12 cellular contexts compared by ENCODE assay signal in the genomic region with DNA sequence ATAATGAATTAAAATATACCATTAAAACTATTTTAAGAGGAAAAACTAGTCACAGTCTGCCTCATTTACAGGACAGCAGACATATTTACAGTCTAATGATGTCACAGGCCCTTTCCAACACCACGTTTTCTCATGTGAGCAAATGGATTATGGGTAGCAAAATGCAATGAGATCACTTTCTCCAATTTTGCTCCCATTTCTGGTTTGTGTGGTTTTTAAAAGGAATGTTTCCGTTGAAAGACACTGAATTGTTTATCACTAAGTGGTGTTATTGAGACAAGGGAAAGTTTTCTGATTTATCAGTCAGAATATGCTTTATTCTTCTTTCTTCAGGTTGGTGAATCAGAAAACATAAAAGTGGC. TPM values are rescaled to one million over a fixed set of nuclear protein-coding genes. Genes with fewer than 3 reads are reported as not detected.
DNase-seq lines count a peak whose midpoint lies in the region; ATAC-seq and TF ChIP-seq lines count a peak whose summit lies in the region.
"Had no signal": no experiment of that assay in that cellular context is flagged by ENCODE, and none has a peak within 500 bp of the region (broad histone marks: within the 10 kb centered on the region; RNA-seq: fewer than 3 reads in every experiment).

No MANE protein-coding gene starts in this region.

- H2AK5ac ChIP-seq in H9 (ENCODE audit: insufficient read length, low read length): no peak overlapping the region

- H3K23me2 ChIP-seq in H9 (ENCODE audit: insufficient read length, low read depth, low read length, poor library complexity, severe bottlenecking): peaks cover 7% of the 10 kb centered on the region

- no peak for TF ChIP-seq POLR2A in erythroblast (IDR thresholded peaks at IDR 0.05; ENCODE audit: low read length)

- H3K4me2 ChIP-seq in H9 (ENCODE audit: insufficient read depth, insufficient read length, low read length): no peak overlapping the region

- no peak for TF ChIP-seq CTCF in H9 (conservative IDR thresholded peaks at IDR 0.05)

- H4K8ac ChIP-seq in H9 (replicated peaks; ENCODE audit: insufficient read length, low read depth, low read length): no peak overlapping the region

- H3K4me1 ChIP-seq in H9 (ENCODE audit: insufficient read depth, low read length): no peaks in the 10 kb centered on the region; the same call in 1 of the 2 replicates

- no peaks in the 10 kb centered on the region for H3K9me3 Mint-ChIP-seq in activated T-cell treated with anti-CD3 and anti-CD28 coated beads, Interleukin-2, amount 50 U/mL, for 72 hours
- no peaks in the 10 kb centered on the region for H3K9me3 Mint-ChIP-seq in H9

- DNase-seq in activated T-cell treated with anti-CD3 and anti-CD28 coated beads, Interleukin-2, amount 50 U/mL, for 72 hours: no peak
- DNase-seq in activated T-cell treated with anti-CD3 and anti-CD28 coated beads for 4 hours: no peak
- peak; percentile 58 for DNase-seq in RPMI7951 (ENCODE audit: low read depth)
- DNase-seq in erythroblast (lab: John Stamatoyannopoulos, UW): peak; percentile 8 to 31
- DNase-seq in stromal cell of bone marrow (ENCODE audit: low read depth): peak; percentile 49
- no peak for DNase-seq in H9
- DNase-seq in head of caudate nucleus: no peak
- DNase-seq in D341Med (ENCODE audit: low spot score): no peak
- DNase-seq: NCI-H1930; NK-92 treated with Interleukin-12 subunit alpha and Interleukin-12 subunit beta, amount 100 ng/mL, for 24 hours; ovary had no signal

- H3K36me3 Mint-ChIP-seq in activated T-cell treated with anti-CD3 and anti-CD28 coated beads, Interleukin-2, amount 50 U/mL, for 72 hours (ENCODE audit: insufficient read depth in 2 of 2): no peaks in the 10 kb centered on the region
- H3K36me3 Mint-ChIP-seq in H9 (ENCODE audit: insufficient read depth in 1 of 3, low read depth in 3 of 3): no peaks in the 10 kb centered on the region; a peak in 1 of 7 replicates

- H3K18ac ChIP-seq in H9 (ENCODE audit: insufficient read length, low read depth, low read length): no peak overlapping the region

- no peak overlapping the region for H2BK12ac ChIP-seq in H9 (ENCODE audit: insufficient read length, low read depth, low read length)

- peaks cover 35% of the 10 kb centered on the region for H3K4me1 Mint-ChIP-seq in activated T-cell treated with anti-CD3 and anti-CD28 coated beads, Interleukin-2, amount 50 U/mL, for 72 hours (ENCODE audit: low read depth)
- peaks cover 35 to 42% of the 10 kb centered on the region in 2 experiments for H3K4me1 Mint-ChIP-seq in H9

- no peak overlapping the region for H3K14ac ChIP-seq in H9 (ENCODE audit: insufficient read depth, low read length)

- H3K27me3 ChIP-seq in H9 (ENCODE audit: insufficient read depth, low read length): no peaks in the 10 kb centered on the region
- H3K27me3 ChIP-seq: ovary had no signal

- H3K27ac Mint-ChIP-seq in activated T-cell treated with anti-CD3 and anti-CD28 coated beads, Interleukin-2, amount 50 U/mL, for 72 hours: peak overlapping the region; percentile 98
- H3K27ac Mint-ChIP-seq in H9: no peak overlapping the region

- no peak overlapping the region for H2AFZ ChIP-seq in H9 (ENCODE audit: low read length)

- no peak overlapping the region for H4K91ac ChIP-seq in H9 (ENCODE audit: insufficient read length, low read depth, low read length)

- H4K5ac ChIP-seq in H9 (ENCODE audit: insufficient read length, low read depth, low read length): no peak overlapping the region

- H2BK5ac ChIP-seq in H9 (ENCODE audit: insufficient read length, low read length): no peak overlapping the region

- no peaks in the 10 kb centered on the region for H3K9me3 ChIP-seq in H9 (ENCODE audit: control insufficient read depth, low read depth, low read length)
- H3K9me3 ChIP-seq: ovary had no signal

- no peaks in the 10 kb centered on the region for H4K20me1 ChIP-seq in H9 (ENCODE audit: control insufficient read depth, insufficient read depth, insufficient read length)

- H3K56ac ChIP-seq in H9 (ENCODE audit: insufficient read length, low read depth, low read length): no peak overlapping the region

- no peak overlapping the region for H2BK20ac ChIP-seq in H9 (ENCODE audit: low read depth, low read length, poor library complexity, severe bottlenecking)

- intact Hi-C loops in head of caudate nucleus (cut with DNase I): loop anchor here (2.0 to 5.0 kb wide), 2 partner anchors 57 to 612 kb away; no protein-coding TSS in a partner anchor

- no peak overlapping the region for H3T11ph ChIP-seq in H9 (ENCODE audit: low read length)

- H3K4ac ChIP-seq in H9 (ENCODE audit: low read depth, low read length): no peak overlapping the region

- peak overlapping the region in 1 of 2 donors; percentile 33 for H3K4me3 Mint-ChIP-seq in activated T-cell treated with anti-CD3 and anti-CD28 coated beads, Interleukin-2, amount 50 U/mL, for 72 hours
- H3K4me3 Mint-ChIP-seq in H9: no peak overlapping the region

- no peak overlapping the region for H2BK120ac ChIP-seq in H9 (ENCODE audit: low read depth, low read length, poor library complexity, severe bottlenecking)

- no peak for ATAC-seq in activated T-cell treated with anti-CD3 and anti-CD28 coated beads, Interleukin-2, amount 50 U/mL, for 72 hours (replicated peaks in 1 of 2)
- ATAC-seq: activated CD4-positive, CD25-positive, alpha-beta regulatory T cell treated with anti-CD3 and anti-CD28 coated beads, Interleukin-2, amount 50 U/mL, for 24 hours had no signal

- no peaks in the 10 kb centered on the region for H3K79me1 ChIP-seq in H9 (ENCODE audit: insufficient read depth, low read depth, low read length, poor library complexity, severe bottlenecking)

- no peak overlapping the region for H3K9ac ChIP-seq in H9 (ENCODE audit: extremely low read depth, insufficient read length, low read length)

- no peaks in the 10 kb centered on the region for H3K27me3 Mint-ChIP-seq in activated T-cell treated with anti-CD3 and anti-CD28 coated beads, Interleukin-2, amount 50 U/mL, for 72 hours (ENCODE audit: low read depth)
- H3K27me3 Mint-ChIP-seq in H9 (ENCODE audit: low read depth): peaks cover 8% of the 10 kb centered on the region; the same call in 1 of the 2 replicates

- H3K79me2 ChIP-seq in H9 (ENCODE audit: insufficient read depth, low read length): no peaks in the 10 kb centered on the region

- H2BK15ac ChIP-seq in H9 (ENCODE audit: low read depth, low read length): no peak overlapping the region

- H3K27ac ChIP-seq in H9 (ENCODE audit: insufficient read length, low read depth, low read length): no peak overlapping the region

- no peak overlapping the region for H3K23ac ChIP-seq in H9 (ENCODE audit: insufficient read length, low read depth, low read length)

- no CpG with 5 or more reads among the region's 2 CpGs for WGBS in H9 (ENCODE audit: extremely low coverage, insufficient read length, low lambda C conversion rate)

RNA-seq across cellular contexts. Expression of gene NR4A2, which starts 11.4 kb away (rescaled TPM):
- total RNA-seq in activated T-cell treated with anti-CD3 and anti-CD28 coated beads, Interleukin-2, amount 50 U/mL, for 72 hours: 10 to 100 TPM; 27.5 to 36.1 TPM
- 0.59 and 0.96 TPM in 2 replicates for total RNA-seq in RPMI7951 (2014; rRNA removed; shearing (Covaris generic))
- 1.5 and 2.0 TPM in 2 replicates for total RNA-seq in H9 (2021)

Comparison
In these comparisons a context has a peak if more than half of its experiments do, and no peak if none do; other contexts are left out.
1. DNase-seq: peak in RPMI7951 (single experiment), erythroblast (2 of 2) and stromal cell of bone marrow (single experiment); none in activated T-cell treated with anti-CD3 and anti-CD28 coated beads, Interleukin-2, amount 50 U/mL, for 72 hours (0 of 2), activated T-cell treated with anti-CD3 and anti-CD28 coated beads for 4 hours (single experiment), H9 (single experiment), head of caudate nucleus (0 of 42) and D341Med (single experiment).